ENCODE assay signal across 23 cellular contexts in the genomic region with DNA sequence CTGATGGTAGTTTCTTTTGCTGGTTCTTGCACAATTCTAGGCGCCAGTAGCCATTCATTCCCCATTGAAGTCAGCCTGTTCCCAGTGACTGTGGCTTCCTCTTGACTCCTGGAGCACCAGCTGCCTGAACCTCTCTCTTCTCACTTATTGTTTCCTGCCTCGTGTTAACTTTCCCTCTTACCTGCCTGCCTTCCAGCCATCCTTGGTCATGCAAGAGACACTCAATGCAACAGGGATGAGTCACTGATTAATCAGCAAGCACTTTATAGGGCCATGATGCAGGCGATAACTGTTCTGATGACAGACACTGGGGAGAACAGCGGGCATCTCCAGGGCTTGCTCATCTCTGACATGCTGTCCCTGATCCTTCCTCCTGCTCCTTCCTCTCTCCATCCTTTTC.
DNase-seq lines count a peak whose midpoint lies in the region; ATAC-seq and FAIRE-seq lines count a peak whose summit lies in the region.
"Had no signal": no experiment of that assay in that cellular context is flagged by ENCODE, and none has a peak within 500 bp of the region (broad histone marks: within the 10 kb centered on the region; RNA-seq: fewer than 3 reads in every experiment).

No MANE protein-coding gene starts in this region.

- peak overlapping the region; percentile 45 for H3K27ac ChIP-seq in epithelial cell of prostate
- H3K27ac ChIP-seq: 22Rv1, testis had no signal

- no peak for FAIRE-seq in urothelium cell line (lab: Jason Lieb, UNC)

- DNase-seq in DMS153 (lab: John Stamatoyannopoulos, UW) (peak; percentile 2), DMS153 treated with DMSO at 0.1 percent for 48 hours (lab: John Stamatoyannopoulos, UW; ENCODE audit: unreplicated experiment) (no peak), NCI-H226 (peak; percentile 40), epithelial cell of prostate (ENCODE audit: low read depth, low spot score) (peak; percentile 93), urothelium cell line (ENCODE audit: low spot score) (peak; percentile 50), T-helper 9 cell (no peak), pons (ENCODE audit: low spot score) (no peak)
- DNase-seq: activated CD8-positive, alpha-beta T cell treated with anti-CD3 and anti-CD28 coated beads, Interleukin-2, amount 10 ng/mL, durations not matched to agents 7 days and 5 days; caudate nucleus; DND-41; effector CD4-positive, alpha-beta T cell; hippocampal formation; Karpas-422; left cardiac atrium; NCI-H1417; NCI-H345; occipital lobe; stimulated activated CD4-positive, alpha-beta T cell treated with anti-CD3 and anti-CD28 coated beads, Interleukin-4, amount 100 ng/mL, for 24 hours; stimulated activated CD8-positive, alpha-beta memory T cell treated with anti-CD3 and anti-CD28 coated beads, Interleukin-4, amount 100 ng/mL, for 48 hours; testis had no signal

- ATAC-seq in HG03196 (IDR thresholded peaks at IDR 0.05; ENCODE audit: unreplicated experiment): no peak
- ATAC-seq: activated CD8-positive, alpha-beta T cell treated with anti-CD3 and anti-CD28 coated beads, Interleukin-2, amount 10 ng/mL, durations not matched to agents 7 days and 5 days; left cardiac atrium; WTC11 had no signal

Comparison
In these comparisons a context has a peak if more than half of its experiments do, and no peak if none do; other contexts are left out.
1. DNase-seq: peak in DMS153 (single experiment), NCI-H226 (single experiment), epithelial cell of prostate (single experiment) and urothelium cell line (single experiment); none in DMS153 treated with DMSO at 0.1 percent for 48 hours (single experiment), T-helper 9 cell (single experiment) and pons (single experiment).